Comparison of ENCODE assay signal across 21 cellular contexts in genomic region chr17:27974045-27974436, GRCh38.
DNase-seq lines count a peak whose midpoint lies in the region; ATAC-seq and TF ChIP-seq lines count a peak whose summit lies in the region.
"Had no signal": no experiment of that assay in that cellular context is flagged by ENCODE, and none has a peak within 500 bp of the region (broad histone marks: within the 10 kb centered on the region; RNA-seq: fewer than 3 reads in every experiment).

No MANE protein-coding gene starts in this region.

- no peak overlapping the region for H3K4me3 Mint-ChIP-seq in GM23338
- H3K4me3 Mint-ChIP-seq: CD14-positive monocyte; CD4-positive, alpha-beta T cell; CD8-positive, alpha-beta memory T cell; HFFc6 had no signal

- no peaks in the 10 kb centered on the region for H3K9me3 Mint-ChIP-seq in GM23338
- H3K9me3 Mint-ChIP-seq: CD4-positive, alpha-beta T cell; HFFc6 had no signal

- H3F3A ChIP-seq in GM23338 (replicated peaks; ENCODE audit: low read depth): no peaks in the 10 kb centered on the region

- H3K4me3 ChIP-seq in GM23338: no peak overlapping the region
- no peak overlapping the region for H3K4me3 ChIP-seq in WERI-Rb-1 (ENCODE audit: low read depth, low read length)
- H3K4me3 ChIP-seq: A549; BLaER1 treated with 17β-estradiol and CSF1 and Interleukin-3, amounts not matched to agents 10 nM and 100 nM; HAP-1 had no signal

- H3K36me3 Mint-ChIP-seq in GM23338 (ENCODE audit: low read depth): no peaks in the 10 kb centered on the region
- H3K36me3 Mint-ChIP-seq: CD14-positive monocyte; CD8-positive, alpha-beta memory T cell had no signal

- no peak for DNase-seq in GM23338 (ENCODE audit: low spot score)
- DNase-seq in NCI-H82 treated with DMSO at 0.1 percent for 48 hours (lab: John Stamatoyannopoulos, UW; ENCODE audit: unreplicated experiment): peak; percentile 87
- peak; percentile 49 for DNase-seq in WERI-Rb-1
- DNase-seq in SHP77 (lab: John Stamatoyannopoulos, UW): no peak
- DNase-seq: 8988T; ACHN; AML-193; BE2C; CD4-positive, alpha-beta T cell; CD8-positive, alpha-beta memory T cell; DMS153; DND-41; GOT3; HFFc6 had no signal

- H3K4me1 Mint-ChIP-seq in GM23338: peaks cover 3% of the 10 kb centered on the region
- H3K4me1 Mint-ChIP-seq: CD14-positive monocyte; CD8-positive, alpha-beta memory T cell had no signal

- H3K4me2 ChIP-seq in GM23338: no peak overlapping the region
- H3K4me2 ChIP-seq: A549; BLaER1 treated with 17β-estradiol and CSF1 and Interleukin-3, amounts not matched to agents 10 nM and 100 nM had no signal

- TF ChIP-seq CTCF in GM23338 (conservative IDR thresholded peaks at IDR 0.05; ENCODE audit: low read depth in 2 of 2) (no peak), WERI-Rb-1 (IDR thresholded peaks at IDR 0.05; ENCODE audit: low read depth, low read length) (no peak)

- H2AFZ ChIP-seq in GM23338: peak overlapping the region; percentile 2; the same call in 1 of the 2 replicates

- H3K27ac ChIP-seq in GM23338 (ENCODE audit: low read depth) (no peak overlapping the region), WERI-Rb-1 (peak overlapping the region; percentile 55)
- H3K27ac ChIP-seq: A549; BLaER1 treated with 17β-estradiol and CSF1 and Interleukin-3, amounts not matched to agents 10 nM and 100 nM had no signal

- H3K9me2 ChIP-seq in GM23338 (ENCODE audit: insufficient read depth): peaks cover 13% of the 10 kb centered on the region

- no peak overlapping the region for H3K27ac Mint-ChIP-seq in GM23338
- H3K27ac Mint-ChIP-seq: CD14-positive monocyte; CD4-positive, alpha-beta T cell; CD8-positive, alpha-beta memory T cell; HFFc6 had no signal

- no peaks in the 10 kb centered on the region for H3K79me2 ChIP-seq in GM23338 (replicated peaks; ENCODE audit: insufficient read depth)

- H3K27me3 Mint-ChIP-seq in GM23338 (ENCODE audit: insufficient read depth, low read depth, poor library complexity): peaks cover 4% of the 10 kb centered on the region

- H3K36me3 ChIP-seq in GM23338 (ENCODE audit: insufficient read depth): no peaks in the 10 kb centered on the region
- H3K36me3 ChIP-seq in WERI-Rb-1: no peaks in the 10 kb centered on the region
- H3K36me3 ChIP-seq: BE2C; BLaER1 treated with 17β-estradiol and CSF1 and Interleukin-3, amounts not matched to agents 10 nM and 100 nM; HAP-1 had no signal

- ATAC-seq in GM23338 (no peak), esophagus mucosa (peak; percentile 38), GM21723 (IDR thresholded peaks at IDR 0.05; ENCODE audit: unreplicated experiment) (no peak), SK-N-SH treated with all-trans-retinoic acid at 6 μM for 48 hours (no peak)

- H3K4me1 ChIP-seq in GM23338 (ENCODE audit: insufficient read depth): no peaks in the 10 kb centered on the region
- H3K4me1 ChIP-seq: A549, BE2C had no signal

- no peaks in the 10 kb centered on the region for H4K20me1 ChIP-seq in GM23338 (replicated peaks; ENCODE audit: insufficient read depth)
- H4K20me1 ChIP-seq: BLaER1 treated with 17β-estradiol and CSF1 and Interleukin-3, amounts not matched to agents 10 nM and 100 nM had no signal

- H3K9me3 ChIP-seq in WERI-Rb-1 (ENCODE audit: severe bottlenecking): no peaks in the 10 kb centered on the region
- H3K9me3 ChIP-seq: A549, BE2C, HAP-1 had no signal

- no peaks in the 10 kb centered on the region for H3K27me3 ChIP-seq in GM23338 (ENCODE audit: insufficient read depth)
- H3K27me3 ChIP-seq in WERI-Rb-1 (ENCODE audit: insufficient read depth, low read depth, severe bottlenecking): no peaks in the 10 kb centered on the region
- H3K27me3 ChIP-seq: BE2C; BLaER1 treated with 17β-estradiol and CSF1 and Interleukin-3, amounts not matched to agents 10 nM and 100 nM had no signal

TF ChIP-seq in GM23338, 12 proteins besides CTCF, POLR2A, EP300 and RAD21:
- TF ChIP-seq REST (IDR thresholded peaks at IDR 0.05; ENCODE audit: unreplicated experiment): no peak
- no peak for TF ChIP-seq NANOG (IDR thresholded peaks at IDR 0.05; ENCODE audit: borderline replicate concordance)
- no peak for TF ChIP-seq ZNF114 (CRISPR knock-in tag; IDR thresholded peaks at IDR 0.05)
- TF ChIP-seq EZH2 (IDR thresholded peaks at IDR 0.05; ENCODE audit: low read depth, unreplicated experiment): no peak
- TF ChIP-seq STAT1 (IDR thresholded peaks at IDR 0.05; ENCODE audit: unreplicated experiment): no peak

TF ChIP-seq in SK-N-SH treated with all-trans-retinoic acid at 6 μM for 48 hours, 23 proteins besides CTCF, POLR2A, EP300 and RAD21:
- TF ChIP-seq ZC3H10 (CRISPR knock-in tag; IDR thresholded peaks at IDR 0.05): no peak
- no peak for TF ChIP-seq ZNF8 (CRISPR knock-in tag; IDR thresholded peaks at IDR 0.05)
- no peak for TF ChIP-seq RARB (CRISPR knock-in tag; IDR thresholded peaks at IDR 0.05)
- TF ChIP-seq ARNTL (CRISPR knock-in tag; IDR thresholded peaks at IDR 0.05; ENCODE audit: borderline replicate concordance, low read depth): no peak
- TF ChIP-seq ESRRG (CRISPR knock-in tag; IDR thresholded peaks at IDR 0.05): no peak
- no peak for TF ChIP-seq PATZ1 (CRISPR knock-in tag; IDR thresholded peaks at IDR 0.05; ENCODE audit: borderline replicate concordance)
- TF ChIP-seq BACH2 (CRISPR knock-in tag; IDR thresholded peaks at IDR 0.05; ENCODE audit: borderline replicate concordance): no peak
- no peak for TF ChIP-seq POU6F1 (CRISPR knock-in tag; IDR thresholded peaks at IDR 0.05; ENCODE audit: borderline replicate concordance, low read depth)
- no peak for TF ChIP-seq PPARA (CRISPR knock-in tag; IDR thresholded peaks at IDR 0.05; ENCODE audit: borderline replicate concordance)
- no peak for TF ChIP-seq ZNF565 (CRISPR knock-in tag; conservative IDR thresholded peaks at IDR 0.05; ENCODE audit: low read depth)
- TF ChIP-seq ZFP3 (CRISPR knock-in tag; IDR thresholded peaks at IDR 0.05): no peak

Comparison
In these comparisons a context has a peak if more than half of its experiments do, and no peak if none do; other contexts are left out.
1. DNase-seq: peak in NCI-H82 treated with DMSO at 0.1 percent for 48 hours (single experiment) and WERI-Rb-1 (single experiment); none in GM23338 (single experiment) and SHP77 (0 of 2).